Comparison of ENCODE assay signal across 8 cellular contexts in genomic region chr16:3819741-3820724, GRCh38.
A peak's percentile ranks its signal among the peaks of the same experiment; 100 is the strongest.
DNase-seq lines count a peak whose midpoint lies in the region; ATAC-seq and TF ChIP-seq lines count a peak whose summit lies in the region.

No MANE protein-coding gene starts in this region.

- TF ChIP-seq CTCF in left lung (IDR thresholded peaks at IDR 0.05), result no peak

- peaks cover 40 to 74% of the 10 kb centered on the region in 2 donors for H3K4me1 ChIP-seq in left lung

- no peaks in the 10 kb centered on the region for H3K36me3 ChIP-seq in left lung

- no peaks in the 10 kb centered on the region for H3K27me3 ChIP-seq in left lung

- ATAC-seq in left lung, result peak; percentile 67
- ATAC-seq in HG02798 (IDR thresholded peaks at IDR 0.05; ENCODE audit: poor library complexity, unreplicated experiment), result no peak
- no peak for ATAC-seq in GM19023 (IDR thresholded peaks at IDR 0.05; ENCODE audit: unreplicated experiment)
- ATAC-seq in GM21367 (IDR thresholded peaks at IDR 0.05; ENCODE audit: unreplicated experiment), result no peak
- ATAC-seq in GM21381 (IDR thresholded peaks at IDR 0.05; ENCODE audit: unreplicated experiment), result no peak

- no peaks in the 10 kb centered on the region for H3K9me3 ChIP-seq in left lung

- H3K4me3 ChIP-seq in left lung, result no peak overlapping the region

- DNase-seq in DMS79 treated with DMSO at 0.1 percent for 48 hours (lab: John Stamatoyannopoulos, UW) (peak; percentile 97), NCI-H2171 treated with DMSO at 0.1 percent for 48 hours (lab: John Stamatoyannopoulos, UW) (peak; percentile 82), brain pericyte (ENCODE audit: low read depth, low spot score) (peak; percentile 78), left lung (no peak)

- H3K27ac ChIP-seq in left lung, result no peak overlapping the region

- intact Hi-C loops in left lung (cut with DNase I), result no loop called here

Comparison
In these comparisons a context has a peak if more than half of its experiments do, and no peak if none do; other contexts are left out.
1. DNase-seq: peak in DMS79 treated with DMSO at 0.1 percent for 48 hours (single experiment), NCI-H2171 treated with DMSO at 0.1 percent for 48 hours (single experiment) and brain pericyte (single experiment); none in left lung (0 of 2).